Comparison of ENCODE assay signal across 10 cellular contexts in genomic region chr4:128516568-128516967, GRCh38.
DNase-seq lines count a peak whose midpoint lies in the region; ATAC-seq and TF ChIP-seq lines count a peak whose summit lies in the region.
"Had no signal": no experiment of that assay in that cellular context is flagged by ENCODE, and none has a peak within 500 bp of the region (broad histone marks: within the 10 kb centered on the region; RNA-seq: fewer than 3 reads in every experiment).

No MANE protein-coding gene starts in this region.

- no peak for TF ChIP-seq EP300 in upper lobe of left lung (IDR thresholded peaks at IDR 0.05)

- ATAC-seq in GM19043 (IDR thresholded peaks at IDR 0.05; ENCODE audit: low read depth, unreplicated experiment), result peak; percentile 40
- ATAC-seq in HG03060 (IDR thresholded peaks at IDR 0.05; ENCODE audit: low read depth, unreplicated experiment), result peak; percentile 34
- ATAC-seq in gastrocnemius medialis, result no peak
- ATAC-seq in foreskin keratinocyte, result no peak
- no peak for ATAC-seq in upper lobe of left lung (ENCODE audit: low FRiP score in 2 of 2)

- TF ChIP-seq CTCF in gastrocnemius medialis (IDR thresholded peaks at IDR 0.05 in 4 of 5, conservative IDR thresholded peaks at IDR 0.05 in 1 of 5) (no peak), foreskin keratinocyte (conservative IDR thresholded peaks at IDR 0.05) (no peak), upper lobe of left lung (IDR thresholded peaks at IDR 0.05) (no peak)

- DNase-seq in AG08395 (ENCODE audit: low spot score) (peak; percentile 71), adipocyte (ENCODE audit: low read depth) (peak; percentile 87), gastrocnemius medialis (no peak), foreskin keratinocyte (no peak), upper lobe of left lung (no peak), NCI-H1694 (lab: John Stamatoyannopoulos, UW) (no peak)
- DNase-seq: caudate nucleus had no signal

- H3K4me3 ChIP-seq in adipocyte (ENCODE audit: low read length) (no peak overlapping the region), gastrocnemius medialis (no peak overlapping the region), upper lobe of left lung (no peak overlapping the region)

- in situ Hi-C loops in gastrocnemius medialis (cut with MboI; ENCODE audit: low sequenced_read_pairs in 4 of 4), result no loop called here

- H3K36me3 ChIP-seq in adipocyte (ENCODE audit: control insufficient read depth, insufficient read depth, low read length, severe bottlenecking) (no peaks in the 10 kb centered on the region), gastrocnemius medialis (no peaks in the 10 kb centered on the region), upper lobe of left lung (no peaks in the 10 kb centered on the region)

- H3K27ac ChIP-seq in gastrocnemius medialis (no peak overlapping the region), foreskin keratinocyte (no peak overlapping the region), upper lobe of left lung (no peak overlapping the region)
- H3K27ac ChIP-seq: C4-2B had no signal

- intact Hi-C loops in gastrocnemius medialis (cut with DNase I; ENCODE audit: low total_unique reads), result no loop called here

- no peak for TF ChIP-seq POLR2A in gastrocnemius medialis (IDR thresholded peaks at IDR 0.05)
- TF ChIP-seq POLR2A in upper lobe of left lung (IDR thresholded peaks at IDR 0.05), result no peak

- H3K4me1 ChIP-seq in adipocyte (ENCODE audit: control insufficient read depth, insufficient read depth, low read length), result peaks cover 62% of the 10 kb centered on the region
- peaks cover 0 to 27% of the 10 kb centered on the region in 2 donors for H3K4me1 ChIP-seq in gastrocnemius medialis
- H3K4me1 ChIP-seq in foreskin keratinocyte, result peaks cover 18% of the 10 kb centered on the region
- H3K4me1 ChIP-seq in upper lobe of left lung, result peaks cover 6 to 17% (median 16%) of the 10 kb centered on the region in 4 donors

- H3K9me3 ChIP-seq in adipocyte (ENCODE audit: control insufficient read depth, low read length), result no peaks in the 10 kb centered on the region
- no peaks in the 10 kb centered on the region for H3K9me3 ChIP-seq in gastrocnemius medialis
- H3K9me3 ChIP-seq in upper lobe of left lung, result no peaks in the 10 kb centered on the region

- peak overlapping the region; percentile 65 for H3K9ac ChIP-seq in adipocyte (ENCODE audit: low read length)

- H3K27me3 ChIP-seq in adipocyte (replicated peaks; ENCODE audit: control insufficient read depth, insufficient read depth, low read length) (no peaks in the 10 kb centered on the region), gastrocnemius medialis (no peaks in the 10 kb centered on the region), foreskin keratinocyte (no peaks in the 10 kb centered on the region), upper lobe of left lung (no peaks in the 10 kb centered on the region)

- WGBS in upper lobe of left lung, 2 donors, result 57 to 58% methylated on average over 2 of the region's 2 CpGs

Comparison
In these comparisons a context has a peak if more than half of its experiments do, and no peak if none do; other contexts are left out.
1. DNase-seq: peak in AG08395 (single experiment) and adipocyte (single experiment); none in gastrocnemius medialis (0 of 2), foreskin keratinocyte (0 of 2), upper lobe of left lung (0 of 2) and NCI-H1694 (single experiment).
2. ATAC-seq: peak in GM19043 (single experiment) and HG03060 (single experiment); none in gastrocnemius medialis (0 of 2), foreskin keratinocyte (single experiment) and upper lobe of left lung (0 of 2).